In the genomic region with DNA sequence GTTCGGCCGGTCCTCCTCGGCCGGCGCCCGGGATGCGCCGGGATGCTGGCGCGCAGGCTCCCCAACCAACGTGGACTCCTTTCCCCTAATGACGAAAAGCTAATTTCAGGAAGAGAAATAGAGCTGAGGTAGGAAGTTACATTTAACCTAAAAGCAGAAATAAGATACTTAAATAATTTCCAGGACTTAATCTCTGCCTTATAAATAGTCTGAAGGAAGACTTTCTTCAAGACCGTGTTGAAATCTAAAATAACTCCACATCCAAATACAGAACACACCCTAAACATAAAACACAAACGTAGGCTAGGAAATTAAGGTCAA, we compare ENCODE assay signal across 8 cellular contexts. TPM values are rescaled to one million over a fixed set of nuclear protein-coding genes. Genes with fewer than 3 reads are reported as not detected.
DNase-seq lines count a peak whose midpoint lies in the region; ATAC-seq and TF ChIP-seq lines count a peak whose summit lies in the region.

No MANE protein-coding gene starts in this region.

- 0 to 1% (median 0%) methylated on average over 13 to 14 of the region's 14 CpGs for WGBS in heart left ventricle, 4 donors
- WGBS in urinary bladder: 0% methylated on average over 14 of the region's 14 CpGs

- H3K4me3 ChIP-seq in heart left ventricle: peak overlapping the region; percentile 73 to 99 (median 90)
- peak overlapping the region; percentile 82 to 95 for H3K4me3 ChIP-seq in ascending aorta
- peak overlapping the region; percentile 95 for H3K4me3 ChIP-seq in lower lobe of right lung
- H3K4me3 ChIP-seq in urinary bladder (ENCODE audit: low read depth, low read length): peak overlapping the region; percentile 92

- H3K27me3 ChIP-seq in heart left ventricle (no peaks in the 10 kb centered on the region), ascending aorta (no peaks in the 10 kb centered on the region), lower lobe of right lung (ENCODE audit: low read depth) (no peaks in the 10 kb centered on the region)

- no peak for DNase-seq in heart left ventricle
- DNase-seq in cardiac septum (ENCODE audit: low spot score): no peak
- no peak for DNase-seq in ascending aorta (ENCODE audit: low spot score in 2 of 2)
- DNase-seq in lower lobe of right lung: no peak
- no peak for DNase-seq in SKM-1 (lab: John Stamatoyannopoulos, UW; ENCODE audit: unreplicated experiment)
- no peak for DNase-seq in NCI-H446 (lab: John Stamatoyannopoulos, UW)

- TF ChIP-seq CTCF in heart left ventricle (IDR thresholded peaks at IDR 0.05) (no peak), ascending aorta (IDR thresholded peaks at IDR 0.05) (no peak), lower lobe of right lung (IDR thresholded peaks at IDR 0.05) (no peak)

- peaks cover 0 to 70% (median 30%) of the 10 kb centered on the region in 12 donors for H3K4me1 ChIP-seq in heart left ventricle
- peaks cover 0 to 20% of the 10 kb centered on the region in 2 donors for H3K4me1 ChIP-seq in ascending aorta
- peaks cover 70% of the 10 kb centered on the region for H3K4me1 ChIP-seq in lower lobe of right lung
- peaks cover 5% of the 10 kb centered on the region for H3K4me1 ChIP-seq in urinary bladder (ENCODE audit: insufficient read depth)

- peak overlapping the region; percentile 86 to 98 (median 94) for H3K27ac ChIP-seq in heart left ventricle
- peak overlapping the region; percentile 93 to 97 for H3K27ac ChIP-seq in ascending aorta
- peak overlapping the region; percentile 97 for H3K27ac ChIP-seq in lower lobe of right lung
- peak overlapping the region; percentile 94 for H3K27ac ChIP-seq in urinary bladder (ENCODE audit: low read depth)

- peaks cover 0 to 25% (median 6%) of the 10 kb centered on the region in 9 donors for H3K36me3 ChIP-seq in heart left ventricle
- peaks cover 0 to 5% of the 10 kb centered on the region in 2 donors for H3K36me3 ChIP-seq in ascending aorta
- H3K36me3 ChIP-seq in lower lobe of right lung: no peaks in the 10 kb centered on the region
- no peaks in the 10 kb centered on the region for H3K36me3 ChIP-seq in urinary bladder (ENCODE audit: insufficient read depth)

- H3K9me3 ChIP-seq in heart left ventricle (no peaks in the 10 kb centered on the region), ascending aorta (no peaks in the 10 kb centered on the region), lower lobe of right lung (no peaks in the 10 kb centered on the region)

- intact Hi-C loops in heart left ventricle (cut with DNase I) (loop anchor here in 5 of 10 donors (2.0 to 10.0 kb wide), 7 partner anchors 37 to 1310 kb away; a partner anchor contains a TSS), cardiac septum (cut with DNase I) (no loop called here), ascending aorta (cut with DNase I) (loop anchor here (2.0 to 10.0 kb wide), 6 partner anchors 184 to 1290 kb away; a partner anchor contains a TSS), lower lobe of right lung (cut with DNase I) (no loop called here)

- no peak for TF ChIP-seq POLR2A in heart left ventricle (IDR thresholded peaks at IDR 0.05)

- ATAC-seq in heart left ventricle (no peak), lower lobe of right lung (no peak), GM18867 (IDR thresholded peaks at IDR 0.05; ENCODE audit: unreplicated experiment) (no peak)

RNA-seq across cellular contexts. Expression of a gene that starts 1.2 kb away (rescaled TPM):
- 10 to 100 TPM in 8 of 9 donors, 1 to 10 TPM in 1; 9.8 to 28.9 (median 22.1) TPM for total RNA-seq in heart left ventricle
- 10 to 100 TPM; 16.4 to 24.5 TPM for polyA plus RNA-seq in heart left ventricle
- total RNA-seq in cardiac septum: 18.8 TPM
- total RNA-seq in ascending aorta: 6.8 TPM
- 25.9 TPM for total RNA-seq in lower lobe of right lung
- 36.3 TPM for total RNA-seq in urinary bladder
- 16.4 TPM for polyA plus RNA-seq in urinary bladder

RNA-seq across cellular contexts. Expression of a gene that starts 39.8 kb away (rescaled TPM):
- total RNA-seq in heart left ventricle: 1 to 10 TPM; 2.2 to 8.5 (median 4.9) TPM
- 1 to 10 TPM; 2.1 to 3.6 TPM for polyA plus RNA-seq in heart left ventricle
- 6.8 TPM for total RNA-seq in cardiac septum
- total RNA-seq in ascending aorta: 5.5 TPM
- 23.6 TPM for total RNA-seq in lower lobe of right lung
- 26.3 TPM for total RNA-seq in urinary bladder
- 7.5 TPM for polyA plus RNA-seq in urinary bladder
